In genomic region chr17:79714129-79714528, GRCh38 we compare ENCODE assay signal across 16 cellular contexts. TPM values are rescaled to one million over a fixed set of nuclear protein-coding genes. Genes with fewer than 3 reads are reported as not detected.
A peak's percentile ranks its signal among the peaks of the same experiment; 100 is the strongest.
DNase-seq lines count a peak whose midpoint lies in the region; ATAC-seq and TF ChIP-seq lines count a peak whose summit lies in the region.
"Had no signal": no experiment of that assay in that cellular context is flagged by ENCODE, and none has a peak within 500 bp of the region (broad histone marks: within the 10 kb centered on the region; RNA-seq: fewer than 3 reads in every experiment).

No MANE protein-coding gene starts in this region.

- H4K20me1 ChIP-seq in DOHH2 (ENCODE audit: control insufficient read depth, insufficient read depth, low read depth, low read length) (no peaks in the 10 kb centered on the region), hepatocyte (ENCODE audit: insufficient read depth, poor library complexity, severe bottlenecking) (no peaks in the 10 kb centered on the region)

- H3K79me2 ChIP-seq in DOHH2 (ENCODE audit: control insufficient read depth, low read length) (no peaks in the 10 kb centered on the region), hepatocyte (no peaks in the 10 kb centered on the region)

- 58% methylated on average over 5 of the region's 7 CpGs for WGBS in hepatocyte (ENCODE audit: low lambda C conversion rate, missing lambda C conversion rate)

- no peak overlapping the region for H3K4me3 Mint-ChIP-seq in activated T-helper 17 cell treated with anti-CD3 and anti-CD28 coated beads, Interleukin-2, amount 50 U/mL, for 72 hours
- H3K4me3 Mint-ChIP-seq: CD4-positive, alpha-beta memory T cell had no signal

- H2AFZ ChIP-seq in hepatocyte = no peak overlapping the region

- 0 out of 2 replicates have a peak overlapping the region, but pooled peaks have one; percentile 1 for H3K4me2 ChIP-seq in DOHH2 (ENCODE audit: low read length)
- H3K4me2 ChIP-seq in hepatocyte = no peak overlapping the region

- H3F3A ChIP-seq in DOHH2 (ENCODE audit: control insufficient read depth, insufficient read depth) = no peaks in the 10 kb centered on the region

- no peaks in the 10 kb centered on the region for H3K36me3 Mint-ChIP-seq in activated T-helper 17 cell treated with anti-CD3 and anti-CD28 coated beads, Interleukin-2, amount 50 U/mL, for 72 hours (ENCODE audit: low read depth)
- H3K36me3 Mint-ChIP-seq: CD4-positive, alpha-beta memory T cell had no signal

- H3K9me3 Mint-ChIP-seq in activated T-helper 17 cell treated with anti-CD3 and anti-CD28 coated beads, Interleukin-2, amount 50 U/mL, for 72 hours = no peaks in the 10 kb centered on the region

- intact Hi-C loops in Right ventricle myocardium inferior (cut with DNase I) = no loop called here
- intact Hi-C loops in left ventricle myocardium inferior (cut with micrococcal nuclease) = no loop called here

- no peak overlapping the region for H3K27ac Mint-ChIP-seq in activated T-helper 17 cell treated with anti-CD3 and anti-CD28 coated beads, Interleukin-2, amount 50 U/mL, for 72 hours
- H3K27ac Mint-ChIP-seq: CD4-positive, alpha-beta memory T cell had no signal

- H3K27me3 ChIP-seq in left ventricle myocardium inferior (ENCODE audit: low read depth) (peaks cover 67% of the 10 kb centered on the region), DOHH2 (ENCODE audit: control insufficient read depth, low read length) (no peaks in the 10 kb centered on the region), hepatocyte (no peaks in the 10 kb centered on the region)

- DNase-seq in Right ventricle myocardium inferior (ENCODE audit: missing footprints) (peak; percentile 37), left ventricle myocardium inferior (no peak), hepatocyte (ENCODE audit: low spot score) (no peak), activated gamma-delta T cell (lab: John Stamatoyannopoulos, UW) (no peak), EL (no peak)
- DNase-seq: 8988T; ACHN; CD4-positive, alpha-beta memory T cell; DMS79; GDM1; GOT3 had no signal

- TF ChIP-seq CTCF in left ventricle myocardium inferior (IDR thresholded peaks at IDR 0.05; ENCODE audit: borderline replicate concordance) = no peak
- no peak for TF ChIP-seq CTCF in DOHH2 (IDR thresholded peaks at IDR 0.05; ENCODE audit: low read depth, low read length, poor library complexity, severe bottlenecking)
- no peak for TF ChIP-seq CTCF in hepatocyte (IDR thresholded peaks at IDR 0.05; ENCODE audit: poor library complexity)

- H3K9me2 ChIP-seq in DOHH2 (replicated peaks; ENCODE audit: control insufficient read depth, low read length) (no peaks in the 10 kb centered on the region), hepatocyte (replicated peaks; ENCODE audit: insufficient read depth) (no peaks in the 10 kb centered on the region)

- peaks cover 12% of the 10 kb centered on the region for H3K27me3 Mint-ChIP-seq in activated T-helper 17 cell treated with anti-CD3 and anti-CD28 coated beads, Interleukin-2, amount 50 U/mL, for 72 hours

- H3K27ac ChIP-seq in left ventricle myocardium inferior (replicated peaks) (no peak overlapping the region), DOHH2 (ENCODE audit: low read depth, low read length) (no peak overlapping the region), hepatocyte (peak overlapping the region; percentile 81)
- H3K27ac ChIP-seq: C4-2B had no signal

- H3K4me3 ChIP-seq in left ventricle myocardium inferior (no peak overlapping the region), DOHH2 (ENCODE audit: low read length) (no peak overlapping the region), hepatocyte (no peak overlapping the region)
- H3K4me3 ChIP-seq: HAP-1 had no signal

- no peak for ATAC-seq in Right ventricle myocardium inferior
- no peak for ATAC-seq in activated T-helper 17 cell treated with anti-CD3 and anti-CD28 coated beads, Interleukin-2, amount 50 U/mL, for 72 hours (replicated peaks)

- no peaks in the 10 kb centered on the region for H3K36me3 ChIP-seq in left ventricle myocardium inferior
- H3K36me3 ChIP-seq in DOHH2 (ENCODE audit: control insufficient read depth, low read length) = no peaks in the 10 kb centered on the region
- no peaks in the 10 kb centered on the region for H3K36me3 ChIP-seq in hepatocyte (replicated peaks; ENCODE audit: insufficient read depth, low read depth)
- H3K36me3 ChIP-seq: HAP-1 had no signal

- no peaks in the 10 kb centered on the region for H3K9me3 ChIP-seq in left ventricle myocardium inferior (replicated peaks)
- H3K9me3 ChIP-seq in DOHH2 (ENCODE audit: control insufficient read depth, insufficient read depth, low read length) = no peaks in the 10 kb centered on the region
- no peaks in the 10 kb centered on the region for H3K9me3 ChIP-seq in hepatocyte (ENCODE audit: low read depth)
- H3K9me3 ChIP-seq: HAP-1 had no signal

- H3K4me1 ChIP-seq in left ventricle myocardium inferior (no peaks in the 10 kb centered on the region), DOHH2 (ENCODE audit: control insufficient read depth, low read length) (peaks cover 14% of the 10 kb centered on the region), hepatocyte (ENCODE audit: insufficient read depth) (peaks cover 16% of the 10 kb centered on the region)
- H3K4me1 ChIP-seq: HAP-1 had no signal

- no peaks in the 10 kb centered on the region for H3K4me1 Mint-ChIP-seq in activated T-helper 17 cell treated with anti-CD3 and anti-CD28 coated beads, Interleukin-2, amount 50 U/mL, for 72 hours
- H3K4me1 Mint-ChIP-seq: CD4-positive, alpha-beta memory T cell had no signal

RNA-seq across cellular contexts. Expression of gene ENPP7, which starts 16.6 kb away (rescaled TPM):
- total RNA-seq in Right ventricle myocardium inferior (not detected), left ventricle myocardium inferior (not detected), hepatocyte (21.3 and 22.2 TPM in 2 replicates)
- polyA plus RNA-seq in hepatocyte = 22.7 and 30.2 TPM in 2 replicates
- under 1 TPM in 1 of 2 donors, not detected in 1; 0.50 TPM for total RNA-seq in activated T-helper 17 cell treated with anti-CD3 and anti-CD28 coated beads, Interleukin-2, amount 50 U/mL, for 72 hours
- total RNA-seq: HT1080 had no signal

Comparison
In these comparisons a context has a peak if more than half of its experiments do, and no peak if none do; other contexts are left out.
1. RNA of gene ENPP7, which starts 16.6 kb away (total RNA-seq): 21.3 to 22.2 TPM in hepatocyte; 0.50 TPM in activated T-helper 17 cell treated with anti-CD3 and anti-CD28 coated beads, Interleukin-2, amount 50 U/mL, for 72 hours, not detected in Right ventricle myocardium inferior (single experiment) and not detected in left ventricle myocardium inferior (single experiment); every median in the first group is over 10 times any median in the second.